14 cellular contexts compared by ENCODE assay signal in genomic region chr13:114279146-114279545, GRCh38. TPM values are rescaled to one million over a fixed set of nuclear protein-coding genes. Genes with fewer than 3 reads are reported as not detected.
A peak's percentile ranks its signal among the peaks of the same experiment; 100 is the strongest.
DNase-seq lines count a peak whose midpoint lies in the region; ATAC-seq, FAIRE-seq and TF ChIP-seq lines count a peak whose summit lies in the region.
"Had no signal": no experiment of that assay in that cellular context is flagged by ENCODE, and none has a peak within 500 bp of the region (broad histone marks: within the 10 kb centered on the region; RNA-seq: fewer than 3 reads in every experiment).

No MANE protein-coding gene starts in this region.

- 97% methylated on average over 4 of the region's 4 CpGs for WGBS in GM12878 (ENCODE audit: insufficient coverage, insufficient replicate concordance, low lambda C conversion rate, missing lambda C conversion rate)
- WGBS in mammary epithelial cell (ENCODE audit: low coverage, missing lambda C conversion rate): 91% methylated on average over 4 of the region's 4 CpGs

- H3K4me3 Mint-ChIP-seq in activated T-cell treated with anti-CD3 and anti-CD28 coated beads, Interleukin-2, amount 50 U/mL, for 72 hours: peak overlapping the region in 1 of 2 donors; percentile 21
- no peak overlapping the region for H3K4me3 Mint-ChIP-seq in activated T-cell treated with anti-CD3 and anti-CD28 coated beads, Interleukin-2, amount 50 U/mL, for 4 hours
- H3K4me3 Mint-ChIP-seq in osteocyte (ENCODE audit: unreplicated experiment): no peak overlapping the region

- in situ Hi-C loops in GM12878 (cut with MboI): no loop called here
- in situ Hi-C loops in mammary epithelial cell (cut with MboI; ENCODE audit: low sequenced_read_pairs in 2 of 2): no loop called here

- BruUV-seq in PC-9 (replicated peaks; lab: Mats Ljungman, UMichigan) (no TSS peak), GM12878 (replicated peaks; lab: Mats Ljungman, UMichigan) (no TSS peak), mammary epithelial cell (replicated peaks; lab: Mats Ljungman, UMichigan) (no TSS peak)

- H3K9me3 ChIP-seq in PC-9 (ENCODE audit: insufficient read depth, low read depth) (no peaks in the 10 kb centered on the region), GM12878 (replicated peaks; ENCODE audit: control insufficient read depth, insufficient read depth, low read length) (no peaks in the 10 kb centered on the region), mammary epithelial cell (replicated peaks; ENCODE audit: insufficient read depth, low read length) (no peaks in the 10 kb centered on the region)

- H4K20me1 ChIP-seq in PC-9 (ENCODE audit: insufficient read depth) (no peaks in the 10 kb centered on the region; the same call in 1 of the 2 replicates), GM12878 (ENCODE audit: control insufficient read depth, insufficient read depth) (no peaks in the 10 kb centered on the region), mammary epithelial cell (ENCODE audit: insufficient read depth, low read length) (no peaks in the 10 kb centered on the region)

- H3K27ac ChIP-seq in PC-9: peak overlapping the region; percentile 91
- H3K27ac ChIP-seq in GM12878 (ENCODE audit: control insufficient read depth, insufficient read depth): peak overlapping the region; percentile 97; the same call in 1 of the 2 replicates
- H3K27ac ChIP-seq in mammary epithelial cell (ENCODE audit: insufficient read depth, low read depth, low read length): no peak overlapping the region

- H3K9ac ChIP-seq in GM12878 (ENCODE audit: control insufficient read depth, insufficient read depth, low read length) (no peak overlapping the region), mammary epithelial cell (ENCODE audit: insufficient read depth, low read length) (no peak overlapping the region)

- ATAC-seq in activated T-cell treated with anti-CD3 and anti-CD28 coated beads, Interleukin-2, amount 50 U/mL, for 72 hours (replicated peaks in 1 of 2): no peak
- ATAC-seq in activated T-cell treated with anti-CD3 and anti-CD28 coated beads, Interleukin-2, amount 50 U/mL, for 4 hours: no peak
- ATAC-seq in GM12878: no peak

- RAD21 ChIA-PET in GM12878 (lab: Charles Lee; ENCODE audit: unreplicated experiment): interaction anchor here (1.0 to 3.5 kb wide), 5 partner anchors 33 to 63 kb away, joined by 3 to 24 read pairs (median 3); partner anchors contain the start of gene CHAMP1

- no peaks in the 10 kb centered on the region for H3K27me3 ChIP-seq in PC-9 (ENCODE audit: insufficient read depth, low read depth)
- H3K27me3 ChIP-seq in GM12878 (replicated peaks in 1 of 2; ENCODE audit: control insufficient read depth in 2 of 2, insufficient read depth in 2 of 2, low read length in 1 of 2): no peaks in the 10 kb centered on the region
- no peaks in the 10 kb centered on the region for H3K27me3 ChIP-seq in mammary epithelial cell (ENCODE audit: insufficient read depth, low read length)

- H3K79me2 ChIP-seq in PC-9 (ENCODE audit: low read depth): peaks cover 21% of the 10 kb centered on the region
- peaks cover 21% of the 10 kb centered on the region for H3K79me2 ChIP-seq in GM12878 (ENCODE audit: control insufficient read depth, insufficient read depth, low read length)
- peaks cover 18% of the 10 kb centered on the region for H3K79me2 ChIP-seq in mammary epithelial cell (ENCODE audit: insufficient read depth, low read length)

- dilution Hi-C loops in mammary epithelial cell (cut with HindIII; ENCODE audit: low sequenced_read_pairs): no loop called here

- SMC1A ChIA-PET in GM12878 (lab: Charles Lee; ENCODE audit: uncharacterized antibody, unreplicated experiment): interaction anchor here (0.7 to 2.0 kb wide), 8 partner anchors 10 to 62 kb away, joined by 3 to 11 read pairs (median 4); partner anchors contain the start of gene CDC16

- CTCF ChIA-PET in PC-9 (lab: Charles Lee): no interaction called here
- CTCF ChIA-PET in GM12878 (lab: Yijun Ruan, JAX): interaction anchor here (0.6 to 2.7 kb wide), 7 partner anchors 20 to 326 kb away, joined by 3 to 13 read pairs (median 4); no protein-coding TSS in a partner anchor
- CTCF ChIA-PET in mammary epithelial cell (lab: Charles Lee; ENCODE audit: low non-redundant PET): no interaction called here

- H3K9me3 Mint-ChIP-seq in activated T-cell treated with anti-CD3 and anti-CD28 coated beads, Interleukin-2, amount 50 U/mL, for 72 hours: no peaks in the 10 kb centered on the region
- no peaks in the 10 kb centered on the region for H3K9me3 Mint-ChIP-seq in activated T-cell treated with anti-CD3 and anti-CD28 coated beads, Interleukin-2, amount 50 U/mL, for 4 hours
- H3K9me3 Mint-ChIP-seq in osteocyte (ENCODE audit: unreplicated experiment): no peaks in the 10 kb centered on the region

- FAIRE-seq in GM12878 (lab: Jason Lieb, UNC): no peak
- FAIRE-seq: frontal cortex, keratinocyte, urothelium cell line had no signal

- intact Hi-C loops in PC-9 (cut with micrococcal nuclease; ENCODE audit: unreplicated experiment) (no loop called here), GM12878 (cut with micrococcal nuclease; ENCODE audit: unreplicated experiment) (no loop called here), mammary epithelial cell (cut with micrococcal nuclease) (no loop called here)

- H3K4me2 ChIP-seq in PC-9: peak overlapping the region; percentile 85
- H3K4me2 ChIP-seq in GM12878 (ENCODE audit: control insufficient read depth, insufficient read depth): no peak overlapping the region
- H3K4me2 ChIP-seq in mammary epithelial cell (ENCODE audit: insufficient read depth, low read depth, low read length): no peak overlapping the region

- peaks cover 37% of the 10 kb centered on the region for H3K4me1 Mint-ChIP-seq in activated T-cell treated with anti-CD3 and anti-CD28 coated beads, Interleukin-2, amount 50 U/mL, for 72 hours (ENCODE audit: low read depth)
- peaks cover 33% of the 10 kb centered on the region for H3K4me1 Mint-ChIP-seq in activated T-cell treated with anti-CD3 and anti-CD28 coated beads, Interleukin-2, amount 50 U/mL, for 4 hours (ENCODE audit: low read depth)
- H3K4me1 Mint-ChIP-seq in osteocyte (ENCODE audit: unreplicated experiment): peaks cover 32% of the 10 kb centered on the region

- peaks cover 17% of the 10 kb centered on the region for H3K36me3 ChIP-seq in PC-9 (ENCODE audit: low read depth)
- H3K36me3 ChIP-seq in GM12878 (ENCODE audit: control insufficient read depth in 2 of 2, insufficient read depth in 2 of 2, low read length in 1 of 2): peaks cover 0 to 2% of the 10 kb centered on the region in 2 experiments; a peak in 3 of 4 replicates
- peaks cover 5% of the 10 kb centered on the region for H3K36me3 ChIP-seq in mammary epithelial cell (ENCODE audit: insufficient read depth, low read length)

- H3K27me3 Mint-ChIP-seq in activated T-cell treated with anti-CD3 and anti-CD28 coated beads, Interleukin-2, amount 50 U/mL, for 72 hours (ENCODE audit: low read depth): no peaks in the 10 kb centered on the region
- no peaks in the 10 kb centered on the region for H3K27me3 Mint-ChIP-seq in activated T-cell treated with anti-CD3 and anti-CD28 coated beads, Interleukin-2, amount 50 U/mL, for 4 hours (ENCODE audit: low read depth)
- no peaks in the 10 kb centered on the region for H3K27me3 Mint-ChIP-seq in osteocyte (ENCODE audit: unreplicated experiment)

- H2AFZ ChIP-seq in PC-9: no peak overlapping the region
- no peak overlapping the region for H2AFZ ChIP-seq in GM12878 (ENCODE audit: control insufficient read depth, low read depth, low read length)
- no peak overlapping the region for H2AFZ ChIP-seq in mammary epithelial cell (ENCODE audit: low read depth, low read length)

- H3K27ac Mint-ChIP-seq in activated T-cell treated with anti-CD3 and anti-CD28 coated beads, Interleukin-2, amount 50 U/mL, for 72 hours: peak overlapping the region; percentile 99
- H3K27ac Mint-ChIP-seq in osteocyte (ENCODE audit: unreplicated experiment): peak overlapping the region; percentile 96

- H3K4me1 ChIP-seq in PC-9 (replicated peaks; ENCODE audit: insufficient read depth) (peaks cover 28% of the 10 kb centered on the region), GM12878 (ENCODE audit: control insufficient read depth, insufficient read depth, low read length) (peaks cover 6% of the 10 kb centered on the region), mammary epithelial cell (ENCODE audit: insufficient read depth, low read length) (peaks cover 5% of the 10 kb centered on the region)

- POLR2A ChIA-PET in PC-9 (lab: Charles Lee; ENCODE audit: unreplicated experiment): no interaction called here
- POLR2A ChIA-PET in GM12878 (lab: Charles Lee): interaction anchor here (1.0 to 4.0 kb wide), 4 partner anchors 10 to 48 kb away, joined by 3 to 39 read pairs (median 4); partner anchors contain the start of gene CHAMP1

- H3K36me3 Mint-ChIP-seq in activated T-cell treated with anti-CD3 and anti-CD28 coated beads, Interleukin-2, amount 50 U/mL, for 72 hours (ENCODE audit: insufficient read depth in 2 of 2): peaks cover 2 to 13% of the 10 kb centered on the region in 2 donors
- H3K36me3 Mint-ChIP-seq in activated T-cell treated with anti-CD3 and anti-CD28 coated beads, Interleukin-2, amount 50 U/mL, for 4 hours (ENCODE audit: insufficient read depth): peaks cover 24% of the 10 kb centered on the region
- H3K36me3 Mint-ChIP-seq in osteocyte (ENCODE audit: unreplicated experiment): peaks cover 18% of the 10 kb centered on the region

- TF ChIP-seq POLR2A in GM12878 (IDR thresholded peaks at IDR 0.05; ENCODE audit: low read depth, low read length): no peak

- TF ChIP-seq EP300 in GM12878 (IDR thresholded peaks at IDR 0.05; ENCODE audit: borderline replicate concordance in 1 of 2, control insufficient read depth in 1 of 2, low read depth in 2 of 2, low read length in 2 of 2): no peak

- DNase-seq in activated T-cell treated with anti-CD3 and anti-CD28 coated beads, Interleukin-2, amount 50 U/mL, for 72 hours: no peak
- DNase-seq in activated T-cell treated with anti-CD3 and anti-CD28 coated beads, Interleukin-2, amount 50 U/mL, for 4 hours: no peak
- DNase-seq in PC-9 (no peak), GM12878 (ENCODE audit: low read depth, low spot score) (no peak), osteocyte (ENCODE audit: extremely low spot score, unreplicated experiment) (no peak), foreskin melanocyte (no peak), mammary epithelial cell (no peak), NCI-H748 treated with DMSO at 0.1 percent for 48 hours (lab: John Stamatoyannopoulos, UW) (no peak)
- DNase-seq: activated CD8-positive, alpha-beta memory T cell treated with anti-CD3 and anti-CD28 coated beads, Interleukin-2, amount 50 U/mL, for 48 hours; NCI-H1048; stimulated activated CD4-positive, alpha-beta T cell treated with anti-CD3 and anti-CD28 coated beads, Interleukin-2, amount 100 ng/mL, for 24 hours had no signal

- H3K4me3 ChIP-seq in PC-9: no peak overlapping the region
- H3K4me3 ChIP-seq in GM12878: no peak overlapping the region
- H3K4me3 ChIP-seq in mammary epithelial cell (replicated peaks in 1 of 3; ENCODE audit: insufficient read depth in 1 of 3, low read depth in 2 of 3, low read length in 3 of 3): no peak overlapping the region

- H3K9me2 ChIP-seq in PC-9 (ENCODE audit: insufficient read depth): no peaks in the 10 kb centered on the region

- H3F3A ChIP-seq in PC-9 (ENCODE audit: insufficient read depth, low read depth): peaks cover 38% of the 10 kb centered on the region

- no peak for TF ChIP-seq CTCF in PC-9 (conservative IDR thresholded peaks at IDR 0.05)
- no peak for TF ChIP-seq CTCF in GM12878 (IDR thresholded peaks at IDR 0.05 in 2 of 3, conservative IDR thresholded peaks at IDR 0.05 in 1 of 3; ENCODE audit: control insufficient read depth in 2 of 3, extremely low read depth in 1 of 3, insufficient read depth in 1 of 3, low read depth in 3 of 3, low read length in 3 of 3)
- no peak for TF ChIP-seq CTCF in osteocyte (IDR thresholded peaks at IDR 0.05)
- TF ChIP-seq CTCF in mammary epithelial cell (conservative IDR thresholded peaks at IDR 0.05 in 1 of 2, IDR thresholded peaks at IDR 0.05 in 1 of 2; ENCODE audit: extremely low read depth in 1 of 2, insufficient read depth in 1 of 2, low read depth in 1 of 2, low read length in 2 of 2): no peak

- TF ChIP-seq RAD21 in GM12878 (IDR thresholded peaks at IDR 0.05; ENCODE audit: insufficient read depth, low read depth, low read length): no peak

RNA-seq across cellular contexts. Expression of gene UPF3A, which starts 2.3 kb away (rescaled TPM):
- total RNA-seq in activated T-cell treated with anti-CD3 and anti-CD28 coated beads, Interleukin-2, amount 50 U/mL, for 72 hours: 10 to 100 TPM; 66.4 to 81.5 TPM
- total RNA-seq in activated T-cell treated with anti-CD3 and anti-CD28 coated beads, Interleukin-2, amount 50 U/mL, for 4 hours: 10 to 100 TPM; 38.5 to 45.7 (median 40.7) TPM
- total RNA-seq in PC-9 (2021): 54.1 and 67.0 TPM in 2 replicates
- total RNA-seq in GM12878 (2013; cell fraction: nucleolus; rRNA removed): 73.1 and 73.8 TPM in 2 replicates
- total RNA-seq in GM12878 (2014; rRNA removed): 35.1 and 38.2 TPM in 2 replicates
- 43.5 TPM in 2 replicates for total RNA-seq in GM12878 (2014; rRNA removed; fragmentation: Illumina TruSeq; extraction: Trizol)
- total RNA-seq in GM12878 (2021): 40.0 and 42.6 TPM in 2 replicates
- polyA plus RNA-seq in GM12878 (2011; ENCODE audit: low read depth): 36.7 TPM
- 43.1 and 56.7 TPM in 2 replicates for polyA plus RNA-seq in GM12878 (2011; rRNA removed)
- 26.0 and 30.5 TPM in 2 replicates for polyA plus RNA-seq in GM12878 (2011; cell fraction: cytosol; rRNA removed)
- 50.5 and 71.9 TPM in 2 replicates for polyA plus RNA-seq in GM12878 (2011; cell fraction: nucleus; rRNA removed)
- 43.3 and 48.8 TPM in 2 replicates for polyA plus RNA-seq in GM12878 (2012)
- 61.5 and 66.9 TPM in 2 replicates for polyA plus RNA-seq in GM12878 (2014; fragmentation: Illumina TruSeq; extraction: Trizol)
- 10 to 100 TPM; 18.6 to 34.4 TPM for polyA plus RNA-seq in GM12878 (2014; fragmentation: Nextera tagmentation; extraction: Ambion mirVana)
- polyA plus RNA-seq in GM12878 (2014; rRNA removed): 47.7 and 58.6 TPM in 2 replicates
- 10 to 100 TPM; 46.4 to 51.8 TPM for polyA plus RNA-seq in GM12878 (2016; fragmentation: Nextera tagmentation; extraction: Ambion mirVana)
- polyA minus RNA-seq in GM12878 (2011; rRNA and poly(A)+ RNA removed): 12.1 and 12.2 TPM in 2 replicates
- polyA minus RNA-seq in GM12878 (2011; cell fraction: cytosol; rRNA and poly(A)+ RNA removed): 6.5 TPM in 2 replicates
- polyA minus RNA-seq in GM12878 (2011; cell fraction: nucleus; rRNA and poly(A)+ RNA removed): 15.5 and 27.9 TPM in 2 replicates
- total RNA-seq in osteocyte: 55.3 and 63.1 TPM in 2 replicates
- total RNA-seq in mammary epithelial cell: 10 to 100 TPM; 17.8 to 36.3 TPM
- 20.2 TPM for polyA plus RNA-seq in mammary epithelial cell
- polyA minus RNA-seq in mammary epithelial cell: 12.1 TPM

RNA-seq across cellular contexts. Expression of gene CHAMP1, which starts 35.2 kb away (rescaled TPM):
- total RNA-seq in activated T-cell treated with anti-CD3 and anti-CD28 coated beads, Interleukin-2, amount 50 U/mL, for 72 hours: 10 to 100 TPM; 39.4 to 42.3 TPM
- total RNA-seq in activated T-cell treated with anti-CD3 and anti-CD28 coated beads, Interleukin-2, amount 50 U/mL, for 4 hours: 10 to 100 TPM; 40.7 to 44.1 (median 42.3) TPM
- 15.1 and 16.0 TPM in 2 replicates for total RNA-seq in PC-9 (2021)
- total RNA-seq in GM12878 (2013; cell fraction: nucleolus; rRNA removed): 24.6 and 27.5 TPM in 2 replicates
- total RNA-seq in GM12878 (2014; rRNA removed): 18.1 and 18.5 TPM in 2 replicates
- total RNA-seq in GM12878 (2014; rRNA removed; fragmentation: Illumina TruSeq; extraction: Trizol): 15.7 and 15.8 TPM in 2 replicates
- 48.1 and 52.0 TPM in 2 replicates for total RNA-seq in GM12878 (2021)
- 13.3 TPM for polyA plus RNA-seq in GM12878 (2011; ENCODE audit: low read depth)
- polyA plus RNA-seq in GM12878 (2011; rRNA removed): 16.0 and 20.2 TPM in 2 replicates
- 21.0 and 31.3 TPM in 2 replicates for polyA plus RNA-seq in GM12878 (2011; cell fraction: cytosol; rRNA removed)
- polyA plus RNA-seq in GM12878 (2011; cell fraction: nucleus; rRNA removed): 36.9 and 45.2 TPM in 2 replicates
- 20.1 and 25.3 TPM in 2 replicates for polyA plus RNA-seq in GM12878 (2012)
- 54.8 and 57.8 TPM in 2 replicates for polyA plus RNA-seq in GM12878 (2014; fragmentation: Illumina TruSeq; extraction: Trizol)
- 1 to 10 TPM; 1.1 to 2.8 TPM for polyA plus RNA-seq in GM12878 (2014; fragmentation: Nextera tagmentation; extraction: Ambion mirVana)
- polyA plus RNA-seq in GM12878 (2014; rRNA removed): 27.3 and 27.5 TPM in 2 replicates
- 10 to 100 TPM; 39.6 to 39.8 TPM for polyA plus RNA-seq in GM12878 (2016; fragmentation: Nextera tagmentation; extraction: Ambion mirVana)
- 11.8 and 13.0 TPM in 2 replicates for polyA minus RNA-seq in GM12878 (2011; rRNA and poly(A)+ RNA removed)
- polyA minus RNA-seq in GM12878 (2011; cell fraction: cytosol; rRNA and poly(A)+ RNA removed): 11.5 and 14.7 TPM in 2 replicates
- 15.4 and 28.5 TPM in 2 replicates for polyA minus RNA-seq in GM12878 (2011; cell fraction: nucleus; rRNA and poly(A)+ RNA removed)
- total RNA-seq in osteocyte: 22.4 and 23.2 TPM in 2 replicates
- total RNA-seq in mammary epithelial cell: 10 to 100 TPM in 1 of 2 donors, 1 to 10 TPM in 1; 8.2 to 21.0 TPM
- 24.3 TPM for polyA plus RNA-seq in mammary epithelial cell
- polyA minus RNA-seq in mammary epithelial cell: 37.6 TPM

RNA-seq across cellular contexts. Expression of gene CDC16, which starts 44.4 kb away (rescaled TPM):
- total RNA-seq in activated T-cell treated with anti-CD3 and anti-CD28 coated beads, Interleukin-2, amount 50 U/mL, for 72 hours: 10 to 100 TPM; 75.1 to 99.4 TPM
- total RNA-seq in activated T-cell treated with anti-CD3 and anti-CD28 coated beads, Interleukin-2, amount 50 U/mL, for 4 hours: 10 to 100 TPM; 67.5 to 75.4 (median 69.8) TPM
- total RNA-seq in PC-9 (2021): 45.7 and 56.8 TPM in 2 replicates
- total RNA-seq in GM12878 (2013; cell fraction: nucleolus; rRNA removed): 257 and 266 TPM in 2 replicates
- 19.8 and 24.2 TPM in 2 replicates for total RNA-seq in GM12878 (2014; rRNA removed)
- 33.0 and 36.5 TPM in 2 replicates for total RNA-seq in GM12878 (2014; rRNA removed; fragmentation: Illumina TruSeq; extraction: Trizol)
- 45.7 and 45.9 TPM in 2 replicates for total RNA-seq in GM12878 (2021)
- polyA plus RNA-seq in GM12878 (2011; ENCODE audit: low read depth): 27.6 TPM
- polyA plus RNA-seq in GM12878 (2011; rRNA removed): 92.9 and 118 TPM in 2 replicates
- polyA plus RNA-seq in GM12878 (2011; cell fraction: cytosol; rRNA removed): 34.9 and 36.9 TPM in 2 replicates
- 163 and 232 TPM in 2 replicates for polyA plus RNA-seq in GM12878 (2011; cell fraction: nucleus; rRNA removed)
- 36.2 and 53.9 TPM in 2 replicates for polyA plus RNA-seq in GM12878 (2012)
- polyA plus RNA-seq in GM12878 (2014; fragmentation: Illumina TruSeq; extraction: Trizol): 56.1 and 65.6 TPM in 2 replicates
- 10 to 100 TPM; 15.4 to 29.6 TPM for polyA plus RNA-seq in GM12878 (2014; fragmentation: Nextera tagmentation; extraction: Ambion mirVana)
- polyA plus RNA-seq in GM12878 (2014; rRNA removed): 44.8 and 53.6 TPM in 2 replicates
- 10 to 100 TPM; 27.6 to 29.7 TPM for polyA plus RNA-seq in GM12878 (2016; fragmentation: Nextera tagmentation; extraction: Ambion mirVana)
- polyA minus RNA-seq in GM12878 (2011; rRNA and poly(A)+ RNA removed): 52.7 and 75.2 TPM in 2 replicates
- 15.9 and 17.6 TPM in 2 replicates for polyA minus RNA-seq in GM12878 (2011; cell fraction: cytosol; rRNA and poly(A)+ RNA removed)
- 69.9 and 85.2 TPM in 2 replicates for polyA minus RNA-seq in GM12878 (2011; cell fraction: nucleus; rRNA and poly(A)+ RNA removed)
- total RNA-seq in osteocyte: 72.6 and 73.7 TPM in 2 replicates
- 10 to 100 TPM; 50.2 to 54.9 TPM for total RNA-seq in mammary epithelial cell
- polyA plus RNA-seq in mammary epithelial cell: 37.3 TPM
- 54.0 TPM for polyA minus RNA-seq in mammary epithelial cell
